In the genomic region with DNA sequence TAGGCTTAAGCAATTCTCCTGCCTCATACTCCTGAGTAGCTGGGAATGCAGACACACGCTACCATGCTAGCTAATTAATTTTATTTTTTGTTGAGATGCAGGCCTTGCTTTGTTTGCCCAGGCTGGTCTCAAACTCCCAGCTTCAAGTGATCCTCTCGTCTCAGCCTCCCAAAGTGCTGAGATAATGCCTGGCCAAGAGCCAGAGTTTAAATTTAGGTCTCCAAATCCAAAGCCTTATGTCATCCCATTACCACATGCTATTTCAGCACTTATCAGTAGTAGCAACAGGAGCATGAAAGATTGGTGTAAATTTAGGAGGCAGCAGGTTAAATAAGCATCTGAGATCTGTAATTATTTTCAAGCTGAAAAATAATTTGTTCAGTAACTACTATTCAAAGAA, we compare ENCODE assay signal across 20 cellular contexts.
"Had no signal": no experiment of that assay in that cellular context is flagged by ENCODE, and none has a peak within 500 bp of the region (broad histone marks: within the 10 kb centered on the region; RNA-seq: fewer than 3 reads in every experiment).

No MANE protein-coding gene starts in this region.

- H3K4me3 Mint-ChIP-seq: activated B cell treated with CpG ODN at 0.5 μM for 24 hours; activated CD4-positive, alpha-beta memory T cell treated with anti-CD3 and anti-CD28 coated beads, Interleukin-2, amount 10 ng/mL, durations not matched to agents 7 days and 5 days; activated CD8-positive, alpha-beta memory T cell treated with anti-CD3 and anti-CD28 coated beads, Interleukin-2, amount 10 ng/mL, durations not matched to agents 7 days and 5 days; activated naive CD8-positive, alpha-beta T cell treated with anti-CD3 and anti-CD28 coated beads, Interleukin-2, amount 10 ng/mL, durations not matched to agents 7 days and 5 days; activated T-helper 17 cell treated with anti-CD3 and anti-CD28 coated beads, Interleukin-2, amount 50 U/mL, for 72 hours; dendritic cell treated with granulocyte-macrophage colony-stimulating factor and Interleukin-4, amounts not matched to agents 40 ng/mL and 50 ng/mL, for 4 days; naive B cell; neural crest cell had no signal

- H3K4me1 Mint-ChIP-seq: activated B cell treated with CpG ODN at 0.5 μM for 24 hours; activated CD4-positive, alpha-beta memory T cell treated with anti-CD3 and anti-CD28 coated beads, Interleukin-2, amount 10 ng/mL, durations not matched to agents 7 days and 5 days; activated CD8-positive, alpha-beta memory T cell treated with anti-CD3 and anti-CD28 coated beads, Interleukin-2, amount 10 ng/mL, durations not matched to agents 7 days and 5 days; activated naive CD8-positive, alpha-beta T cell treated with anti-CD3 and anti-CD28 coated beads, Interleukin-2, amount 10 ng/mL, durations not matched to agents 7 days and 5 days; activated T-helper 17 cell treated with anti-CD3 and anti-CD28 coated beads, Interleukin-2, amount 50 U/mL, for 72 hours; naive B cell; neural crest cell had no signal

- H3K27ac Mint-ChIP-seq: activated B cell treated with CpG ODN at 0.5 μM for 24 hours; activated CD4-positive, alpha-beta memory T cell treated with anti-CD3 and anti-CD28 coated beads, Interleukin-2, amount 10 ng/mL, durations not matched to agents 7 days and 5 days; activated CD8-positive, alpha-beta memory T cell treated with anti-CD3 and anti-CD28 coated beads, Interleukin-2, amount 10 ng/mL, durations not matched to agents 7 days and 5 days; activated naive CD8-positive, alpha-beta T cell treated with anti-CD3 and anti-CD28 coated beads, Interleukin-2, amount 10 ng/mL, durations not matched to agents 7 days and 5 days; activated T-helper 17 cell treated with anti-CD3 and anti-CD28 coated beads, Interleukin-2, amount 50 U/mL, for 72 hours; dendritic cell treated with granulocyte-macrophage colony-stimulating factor and Interleukin-4, amounts not matched to agents 40 ng/mL and 50 ng/mL, for 4 days; naive B cell had no signal

- H3K36me3 Mint-ChIP-seq: activated CD8-positive, alpha-beta memory T cell treated with anti-CD3 and anti-CD28 coated beads, Interleukin-2, amount 10 ng/mL, durations not matched to agents 7 days and 5 days; activated naive CD8-positive, alpha-beta T cell treated with anti-CD3 and anti-CD28 coated beads, Interleukin-2, amount 10 ng/mL, durations not matched to agents 7 days and 5 days; naive B cell had no signal

- ATAC-seq: activated CD8-positive, alpha-beta memory T cell treated with anti-CD3 and anti-CD28 coated beads, Interleukin-2, amount 10 ng/mL, durations not matched to agents 7 days and 5 days; activated T-helper 17 cell treated with anti-CD3 and anti-CD28 coated beads, Interleukin-2, amount 50 U/mL, for 72 hours; gastroesophageal sphincter; heart left ventricle; mucosa of descending colon had no signal

- H3K27me3 Mint-ChIP-seq: activated B cell treated with CpG ODN at 0.5 μM for 24 hours; activated CD4-positive, alpha-beta memory T cell treated with anti-CD3 and anti-CD28 coated beads, Interleukin-2, amount 10 ng/mL, durations not matched to agents 7 days and 5 days; activated CD8-positive, alpha-beta memory T cell treated with anti-CD3 and anti-CD28 coated beads, Interleukin-2, amount 10 ng/mL, durations not matched to agents 7 days and 5 days; activated naive CD8-positive, alpha-beta T cell treated with anti-CD3 and anti-CD28 coated beads, Interleukin-2, amount 10 ng/mL, durations not matched to agents 7 days and 5 days; activated T-helper 17 cell treated with anti-CD3 and anti-CD28 coated beads, Interleukin-2, amount 50 U/mL, for 72 hours; dendritic cell treated with granulocyte-macrophage colony-stimulating factor and Interleukin-4, amounts not matched to agents 40 ng/mL and 50 ng/mL, for 4 days; naive B cell had no signal

- DNase-seq: activated B cell treated with CpG ODN at 0.5 μM for 24 hours; activated CD4-positive, alpha-beta memory T cell treated with anti-CD3 and anti-CD28 coated beads, Interleukin-2, amount 10 ng/mL, durations not matched to agents 7 days and 5 days; activated CD4-positive, alpha-beta T cell treated with anti-CD3 and anti-CD28 coated beads for 48 hours; activated CD8-positive, alpha-beta memory T cell treated with anti-CD3 and anti-CD28 coated beads, Interleukin-2, amount 10 ng/mL, durations not matched to agents 7 days and 5 days; activated naive CD4-positive, alpha-beta T cell treated with Interleukin-2 at 50 U/mL for 16 hours; activated naive CD8-positive, alpha-beta T cell treated with anti-CD3 and anti-CD28 coated beads, Interleukin-2, amount 10 ng/mL, durations not matched to agents 7 days and 5 days; amygdala; effector memory CD4-positive, alpha-beta T cell; heart left ventricle; kidney glomerular epithelial cell; left ventricle myocardium inferior; mucosa of descending colon; naive B cell; stimulated activated CD8-positive, alpha-beta memory T cell treated with anti-CD3 and anti-CD28 coated beads, Interleukin-4, amount 100 ng/mL, for 48 hours; stimulated activated naive CD4-positive, alpha-beta T cell treated with Interleukin-2 at 50 U/mL for 16 hours; thyroid gland had no signal

- H3K9me3 Mint-ChIP-seq: activated B cell treated with CpG ODN at 0.5 μM for 24 hours; activated naive CD8-positive, alpha-beta T cell treated with anti-CD3 and anti-CD28 coated beads, Interleukin-2, amount 10 ng/mL, durations not matched to agents 7 days and 5 days; dendritic cell treated with granulocyte-macrophage colony-stimulating factor and Interleukin-4, amounts not matched to agents 40 ng/mL and 50 ng/mL, for 4 days; neural crest cell had no signal
